1 cellular context compared by ENCODE assay signal in the genomic region with DNA sequence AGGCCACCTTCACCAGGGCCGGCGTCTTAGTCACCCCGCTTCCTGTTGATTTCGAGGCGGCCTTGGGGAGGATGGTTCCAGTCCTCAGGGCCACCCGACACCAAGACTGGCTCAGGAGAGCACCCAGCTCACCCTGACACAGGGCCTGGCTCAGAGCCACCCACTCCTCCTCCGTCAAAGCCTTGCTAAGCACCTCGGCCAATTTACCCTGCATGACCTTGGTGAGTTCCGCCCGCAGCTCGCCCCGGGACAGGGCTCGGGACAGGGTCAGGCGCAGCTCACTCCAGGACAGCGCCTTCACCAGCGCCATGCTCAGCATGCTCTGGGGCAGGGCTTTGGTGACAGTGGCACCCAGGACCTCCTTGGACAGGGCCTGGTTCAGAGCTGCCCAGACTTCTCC.
A peak's percentile ranks its signal among the peaks of the same experiment; 100 is the strongest.
TF ChIP-seq lines count a peak whose summit lies in the region.

No MANE protein-coding gene starts in this region.

TF ChIP-seq in HepG2, 621 proteins besides CTCF, POLR2A, EP300 and RAD21 (continues in another document):
- TF ChIP-seq, protein P1, sequence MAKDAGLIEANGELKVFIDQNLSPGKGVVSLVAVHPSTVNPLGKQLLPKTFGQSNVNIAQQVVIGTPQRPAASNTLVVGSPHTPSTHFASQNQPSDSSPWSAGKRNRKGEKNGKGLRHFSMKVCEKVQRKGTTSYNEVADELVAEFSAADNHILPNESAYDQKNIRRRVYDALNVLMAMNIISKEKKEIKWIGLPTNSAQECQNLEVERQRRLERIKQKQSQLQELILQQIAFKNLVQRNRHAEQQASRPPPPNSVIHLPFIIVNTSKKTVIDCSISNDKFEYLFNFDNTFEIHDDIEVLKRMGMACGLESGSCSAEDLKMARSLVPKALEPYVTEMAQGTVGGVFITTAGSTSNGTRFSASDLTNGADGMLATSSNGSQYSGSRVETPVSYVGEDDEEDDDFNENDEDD (CRISPR knock-in tag; IDR thresholded peaks at IDR 0.05; ENCODE audit: borderline replicate concordance): 0 out of 2 replicates have a peak, but pooled peaks have one; percentile 35
- TF ChIP-seq LCORL (IDR thresholded peaks at IDR 0.05): no peak
- TF ChIP-seq LCORL (CRISPR knock-in tag; IDR thresholded peaks at IDR 0.05): 0 out of 2 replicates have a peak, but pooled peaks have one; percentile 46
- TF ChIP-seq, protein P2, sequence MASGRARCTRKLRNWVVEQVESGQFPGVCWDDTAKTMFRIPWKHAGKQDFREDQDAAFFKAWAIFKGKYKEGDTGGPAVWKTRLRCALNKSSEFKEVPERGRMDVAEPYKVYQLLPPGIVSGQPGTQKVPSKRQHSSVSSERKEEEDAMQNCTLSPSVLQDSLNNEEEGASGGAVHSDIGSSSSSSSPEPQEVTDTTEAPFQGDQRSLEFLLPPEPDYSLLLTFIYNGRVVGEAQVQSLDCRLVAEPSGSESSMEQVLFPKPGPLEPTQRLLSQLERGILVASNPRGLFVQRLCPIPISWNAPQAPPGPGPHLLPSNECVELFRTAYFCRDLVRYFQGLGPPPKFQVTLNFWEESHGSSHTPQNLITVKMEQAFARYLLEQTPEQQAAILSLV (CRISPR knock-in tag; IDR thresholded peaks at IDR 0.05; ENCODE audit: borderline replicate concordance): no peak
- TF ChIP-seq SAP130 (CRISPR knock-in tag; IDR thresholded peaks at IDR 0.05; ENCODE audit: low read depth): 0 out of 2 replicates have a peak, but pooled peaks have one; percentile 33
- TF ChIP-seq, protein P3, sequence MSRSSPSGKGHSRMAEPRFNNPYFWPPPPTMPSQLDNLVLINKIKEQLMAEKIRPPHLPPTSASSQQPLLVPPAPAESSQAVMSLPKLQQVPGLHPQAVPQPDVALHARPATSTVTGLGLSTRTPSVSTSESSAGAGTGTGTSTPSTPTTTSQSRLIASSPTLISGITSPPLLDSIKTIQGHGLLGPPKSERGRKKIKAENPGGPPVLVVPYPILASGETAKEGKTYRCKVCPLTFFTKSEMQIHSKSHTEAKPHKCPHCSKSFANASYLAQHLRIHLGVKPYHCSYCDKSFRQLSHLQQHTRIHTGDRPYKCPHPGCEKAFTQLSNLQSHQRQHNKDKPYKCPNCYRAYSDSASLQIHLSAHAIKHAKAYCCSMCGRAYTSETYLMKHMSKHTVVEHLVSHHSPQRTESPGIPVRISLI (CRISPR knock-in tag; IDR thresholded peaks at IDR 0.05; ENCODE audit: borderline replicate concordance): no peak
- TF ChIP-seq NFIC (IDR thresholded peaks at IDR 0.05; ENCODE audit: low read length): no peak
- no peak for TF ChIP-seq GTF3A (CRISPR knock-in tag; conservative IDR thresholded peaks at IDR 0.05)
- peak; percentile 53; the same call in 1 of the 2 replicates for TF ChIP-seq PHF21A (CRISPR knock-in tag; IDR thresholded peaks at IDR 0.05)
- TF ChIP-seq ZNF737 (CRISPR knock-in tag; IDR thresholded peaks at IDR 0.05; ENCODE audit: borderline replicate concordance): no peak
- no peak for TF ChIP-seq HNRNPK (IDR thresholded peaks at IDR 0.05; ENCODE audit: low read depth, low read length, poor library complexity, severe bottlenecking)
- no peak for TF ChIP-seq ZNF343 (CRISPR knock-in tag; IDR thresholded peaks at IDR 0.05)
- 0 out of 2 replicates have a peak, but pooled peaks have one; percentile 17 for TF ChIP-seq MED1 (CRISPR knock-in tag; IDR thresholded peaks at IDR 0.05)
- TF ChIP-seq ELF1 (CRISPR knock-in tag; IDR thresholded peaks at IDR 0.05): no peak
- no peak for TF ChIP-seq NONO (IDR thresholded peaks at IDR 0.05)
- TF ChIP-seq NONO (CRISPR knock-in tag; conservative IDR thresholded peaks at IDR 0.05): no peak
- TF ChIP-seq HINFP (CRISPR knock-in tag; IDR thresholded peaks at IDR 0.05; ENCODE audit: low read depth): no peak
- TF ChIP-seq ESRRA (CRISPR knock-in tag; IDR thresholded peaks at IDR 0.05; ENCODE audit: low read depth): 0 out of 2 replicates have a peak, but pooled peaks have one; percentile 69
- TF ChIP-seq NR2F6 (IDR thresholded peaks at IDR 0.05): no peak
- TF ChIP-seq NR2F6 (CRISPR knock-in tag; IDR thresholded peaks at IDR 0.05): peak; percentile 25; the same call in 1 of the 2 replicates
- TF ChIP-seq ARID2 (CRISPR knock-in tag; IDR thresholded peaks at IDR 0.05; ENCODE audit: borderline replicate concordance): no peak
- peak; percentile 33; the same call in 1 of the 2 replicates for TF ChIP-seq ERF (CRISPR knock-in tag; IDR thresholded peaks at IDR 0.05)
- TF ChIP-seq TOPORS (CRISPR knock-in tag; IDR thresholded peaks at IDR 0.05): no peak
- TF ChIP-seq, protein P4, sequence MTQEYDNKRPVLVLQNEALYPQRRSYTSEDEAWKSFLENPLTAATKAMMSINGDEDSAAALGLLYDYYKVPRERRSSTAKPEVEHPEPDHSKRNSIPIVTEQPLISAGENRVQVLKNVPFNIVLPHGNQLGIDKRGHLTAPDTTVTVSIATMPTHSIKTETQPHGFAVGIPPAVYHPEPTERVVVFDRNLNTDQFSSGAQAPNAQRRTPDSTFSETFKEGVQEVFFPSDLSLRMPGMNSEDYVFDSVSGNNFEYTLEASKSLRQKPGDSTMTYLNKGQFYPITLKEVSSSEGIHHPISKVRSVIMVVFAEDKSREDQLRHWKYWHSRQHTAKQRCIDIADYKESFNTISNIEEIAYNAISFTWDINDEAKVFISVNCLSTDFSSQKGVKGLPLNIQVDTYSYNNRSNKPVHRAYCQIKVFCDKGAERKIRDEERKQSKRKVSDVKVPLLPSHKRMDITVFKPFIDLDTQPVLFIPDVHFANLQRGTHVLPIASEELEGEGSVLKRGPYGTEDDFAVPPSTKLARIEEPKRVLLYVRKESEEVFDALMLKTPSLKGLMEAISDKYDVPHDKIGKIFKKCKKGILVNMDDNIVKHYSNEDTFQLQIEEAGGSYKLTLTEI (CRISPR knock-in tag; conservative IDR thresholded peaks at IDR 0.05): no peak
- no peak for TF ChIP-seq ZNF562 (CRISPR knock-in tag; IDR thresholded peaks at IDR 0.05; ENCODE audit: borderline replicate concordance)
- peak; percentile 32; the same call in 1 of the 2 replicates for TF ChIP-seq HDAC2 (CRISPR knock-in tag; IDR thresholded peaks at IDR 0.05)
- TF ChIP-seq ZNF263 (CRISPR knock-in tag; IDR thresholded peaks at IDR 0.05): peak; percentile 47; the same call in 1 of the 2 replicates
- TF ChIP-seq RXRB (CRISPR knock-in tag; IDR thresholded peaks at IDR 0.05; ENCODE audit: borderline replicate concordance): peak; percentile 77; the same call in 1 of the 2 replicates
- TF ChIP-seq JUNB (CRISPR knock-in tag; IDR thresholded peaks at IDR 0.05; ENCODE audit: borderline replicate concordance): no peak
- no peak for TF ChIP-seq FOXA1 (IDR thresholded peaks at IDR 0.05)
- peak; percentile 10; the same call in 1 of the 2 replicates for TF ChIP-seq FOXA1 (CRISPR knock-in tag; IDR thresholded peaks at IDR 0.05)
- 0 out of 2 replicates have a peak, but pooled peaks have one; percentile 40 for TF ChIP-seq ZNF225 (CRISPR knock-in tag; IDR thresholded peaks at IDR 0.05)
- TF ChIP-seq ZNF615 (CRISPR knock-in tag; IDR thresholded peaks at IDR 0.05; ENCODE audit: borderline replicate concordance): no peak
- 0 out of 2 replicates have a peak, but pooled peaks have one; percentile 23 for TF ChIP-seq SALL1 (CRISPR knock-in tag; IDR thresholded peaks at IDR 0.05)
- TF ChIP-seq ZNF788 (CRISPR knock-in tag; IDR thresholded peaks at IDR 0.05; ENCODE audit: borderline replicate concordance): peak; percentile 37; the same call in 1 of the 2 replicates
- no peak for TF ChIP-seq ZNF260 (CRISPR knock-in tag; IDR thresholded peaks at IDR 0.05; ENCODE audit: borderline replicate concordance, low read depth)
- 0 out of 2 replicates have a peak, but pooled peaks have one; percentile 24 for TF ChIP-seq ETV5 (CRISPR knock-in tag; IDR thresholded peaks at IDR 0.05; ENCODE audit: borderline replicate concordance)
- 0 out of 2 replicates have a peak, but pooled peaks have one; percentile 17 for TF ChIP-seq CENPT (CRISPR knock-in tag; IDR thresholded peaks at IDR 0.05; ENCODE audit: low read depth)
- peak; percentile 25; the same call in 1 of the 2 replicates for TF ChIP-seq HNF4A (CRISPR knock-in tag; IDR thresholded peaks at IDR 0.05)
- TF ChIP-seq, protein P5, sequence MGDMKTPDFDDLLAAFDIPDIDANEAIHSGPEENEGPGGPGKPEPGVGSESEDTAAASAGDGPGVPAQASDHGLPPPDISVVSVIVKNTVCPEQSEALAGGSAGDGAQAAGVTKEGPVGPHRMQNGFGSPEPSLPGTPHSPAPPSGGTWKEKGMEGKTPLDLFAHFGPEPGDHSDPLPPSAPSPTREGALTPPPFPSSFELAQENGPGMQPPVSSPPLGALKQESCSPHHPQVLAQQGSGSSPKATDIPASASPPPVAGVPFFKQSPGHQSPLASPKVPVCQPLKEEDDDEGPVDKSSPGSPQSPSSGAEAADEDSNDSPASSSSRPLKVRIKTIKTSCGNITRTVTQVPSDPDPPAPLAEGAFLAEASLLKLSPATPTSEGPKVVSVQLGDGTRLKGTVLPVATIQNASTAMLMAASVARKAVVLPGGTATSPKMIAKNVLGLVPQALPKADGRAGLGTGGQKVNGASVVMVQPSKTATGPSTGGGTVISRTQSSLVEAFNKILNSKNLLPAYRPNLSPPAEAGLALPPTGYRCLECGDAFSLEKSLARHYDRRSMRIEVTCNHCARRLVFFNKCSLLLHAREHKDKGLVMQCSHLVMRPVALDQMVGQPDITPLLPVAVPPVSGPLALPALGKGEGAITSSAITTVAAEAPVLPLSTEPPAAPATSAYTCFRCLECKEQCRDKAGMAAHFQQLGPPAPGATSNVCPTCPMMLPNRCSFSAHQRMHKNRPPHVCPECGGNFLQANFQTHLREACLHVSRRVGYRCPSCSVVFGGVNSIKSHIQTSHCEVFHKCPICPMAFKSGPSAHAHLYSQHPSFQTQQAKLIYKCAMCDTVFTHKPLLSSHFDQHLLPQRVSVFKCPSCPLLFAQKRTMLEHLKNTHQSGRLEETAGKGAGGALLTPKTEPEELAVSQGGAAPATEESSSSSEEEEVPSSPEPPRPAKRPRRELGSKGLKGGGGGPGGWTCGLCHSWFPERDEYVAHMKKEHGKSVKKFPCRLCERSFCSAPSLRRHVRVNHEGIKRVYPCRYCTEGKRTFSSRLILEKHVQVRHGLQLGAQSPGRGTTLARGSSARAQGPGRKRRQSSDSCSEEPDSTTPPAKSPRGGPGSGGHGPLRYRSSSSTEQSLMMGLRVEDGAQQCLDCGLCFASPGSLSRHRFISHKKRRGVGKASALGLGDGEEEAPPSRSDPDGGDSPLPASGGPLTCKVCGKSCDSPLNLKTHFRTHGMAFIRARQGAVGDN (CRISPR knock-in tag; IDR thresholded peaks at IDR 0.05): peak; percentile 54
- TF ChIP-seq, protein P6, sequence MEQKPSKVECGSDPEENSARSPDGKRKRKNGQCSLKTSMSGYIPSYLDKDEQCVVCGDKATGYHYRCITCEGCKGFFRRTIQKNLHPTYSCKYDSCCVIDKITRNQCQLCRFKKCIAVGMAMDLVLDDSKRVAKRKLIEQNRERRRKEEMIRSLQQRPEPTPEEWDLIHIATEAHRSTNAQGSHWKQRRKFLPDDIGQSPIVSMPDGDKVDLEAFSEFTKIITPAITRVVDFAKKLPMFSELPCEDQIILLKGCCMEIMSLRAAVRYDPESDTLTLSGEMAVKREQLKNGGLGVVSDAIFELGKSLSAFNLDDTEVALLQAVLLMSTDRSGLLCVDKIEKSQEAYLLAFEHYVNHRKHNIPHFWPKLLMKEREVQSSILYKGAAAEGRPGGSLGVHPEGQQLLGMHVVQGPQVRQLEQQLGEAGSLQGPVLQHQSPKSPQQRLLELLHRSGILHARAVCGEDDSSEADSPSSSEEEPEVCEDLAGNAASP (CRISPR knock-in tag; IDR thresholded peaks at IDR 0.05; ENCODE audit: borderline replicate concordance): peak; percentile 92; the same call in 1 of the 2 replicates
- no peak for TF ChIP-seq SOX6 (IDR thresholded peaks at IDR 0.05)
- 0 out of 2 replicates have a peak, but pooled peaks have one; percentile 8 for TF ChIP-seq SOX6 (CRISPR knock-in tag; IDR thresholded peaks at IDR 0.05)
- TF ChIP-seq ZNF691 (CRISPR knock-in tag; IDR thresholded peaks at IDR 0.05; ENCODE audit: borderline replicate concordance, low read depth): 0 out of 2 replicates have a peak, but pooled peaks have one; percentile 49
- TF ChIP-seq CBX5 (CRISPR knock-in tag; IDR thresholded peaks at IDR 0.05; ENCODE audit: borderline replicate concordance): peak; percentile 28; the same call in 1 of the 2 replicates
- TF ChIP-seq RXRA (CRISPR knock-in tag; IDR thresholded peaks at IDR 0.05): peak; percentile 67; the same call in 1 of the 2 replicates
- no peak for TF ChIP-seq TAF15 (IDR thresholded peaks at IDR 0.05; ENCODE audit: low read depth, low read length, poor library complexity, severe bottlenecking)
- TF ChIP-seq, protein P7, sequence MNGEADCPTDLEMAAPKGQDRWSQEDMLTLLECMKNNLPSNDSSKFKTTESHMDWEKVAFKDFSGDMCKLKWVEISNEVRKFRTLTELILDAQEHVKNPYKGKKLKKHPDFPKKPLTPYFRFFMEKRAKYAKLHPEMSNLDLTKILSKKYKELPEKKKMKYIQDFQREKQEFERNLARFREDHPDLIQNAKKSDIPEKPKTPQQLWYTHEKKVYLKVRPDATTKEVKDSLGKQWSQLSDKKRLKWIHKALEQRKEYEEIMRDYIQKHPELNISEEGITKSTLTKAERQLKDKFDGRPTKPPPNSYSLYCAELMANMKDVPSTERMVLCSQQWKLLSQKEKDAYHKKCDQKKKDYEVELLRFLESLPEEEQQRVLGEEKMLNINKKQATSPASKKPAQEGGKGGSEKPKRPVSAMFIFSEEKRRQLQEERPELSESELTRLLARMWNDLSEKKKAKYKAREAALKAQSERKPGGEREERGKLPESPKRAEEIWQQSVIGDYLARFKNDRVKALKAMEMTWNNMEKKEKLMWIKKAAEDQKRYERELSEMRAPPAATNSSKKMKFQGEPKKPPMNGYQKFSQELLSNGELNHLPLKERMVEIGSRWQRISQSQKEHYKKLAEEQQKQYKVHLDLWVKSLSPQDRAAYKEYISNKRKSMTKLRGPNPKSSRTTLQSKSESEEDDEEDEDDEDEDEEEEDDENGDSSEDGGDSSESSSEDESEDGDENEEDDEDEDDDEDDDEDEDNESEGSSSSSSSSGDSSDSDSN (CRISPR knock-in tag; IDR thresholded peaks at IDR 0.05): peak; percentile 53
- TF ChIP-seq, protein P8, sequence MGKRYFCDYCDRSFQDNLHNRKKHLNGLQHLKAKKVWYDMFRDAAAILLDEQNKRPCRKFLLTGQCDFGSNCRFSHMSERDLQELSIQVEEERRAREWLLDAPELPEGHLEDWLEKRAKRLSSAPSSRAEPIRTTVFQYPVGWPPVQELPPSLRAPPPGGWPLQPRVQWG (CRISPR knock-in tag; IDR thresholded peaks at IDR 0.05; ENCODE audit: borderline replicate concordance, low read depth): no peak
- TF ChIP-seq ADNP (CRISPR knock-in tag; IDR thresholded peaks at IDR 0.05): no peak
